In genomic region chr7:110685899-110686298, GRCh38 we compare ENCODE assay signal across 22 cellular contexts.
DNase-seq lines count a peak whose midpoint lies in the region; ATAC-seq and TF ChIP-seq lines count a peak whose summit lies in the region.
"Had no signal": no experiment of that assay in that cellular context is flagged by ENCODE, and none has a peak within 500 bp of the region (broad histone marks: within the 10 kb centered on the region; RNA-seq: fewer than 3 reads in every experiment).

No MANE protein-coding gene starts in this region.

- H4K12ac ChIP-seq in trophoblast cell (ENCODE audit: low read depth, low read length), result no peak overlapping the region

- H3K23ac ChIP-seq in IMR-90 (ENCODE audit: low read depth, low read length) (no peak overlapping the region), mesendoderm (ENCODE audit: low read length) (no peak overlapping the region), trophoblast cell (ENCODE audit: low read length) (no peak overlapping the region)

- no peaks in the 10 kb centered on the region for H3K79me2 ChIP-seq in mesendoderm (ENCODE audit: control insufficient read depth, insufficient read depth, low read length)
- H3K79me2 ChIP-seq in trophoblast cell (ENCODE audit: control insufficient read depth, insufficient read depth, low read length, poor library complexity), result no peaks in the 10 kb centered on the region

- no peak overlapping the region for H2BK12ac ChIP-seq in trophoblast cell (ENCODE audit: low read length)

- no peak overlapping the region for H2AK5ac ChIP-seq in IMR-90 (ENCODE audit: low read depth, low read length)
- H2AK5ac ChIP-seq in mesendoderm (ENCODE audit: low read length), result no peak overlapping the region
- no peak overlapping the region for H2AK5ac ChIP-seq in trophoblast cell (ENCODE audit: low read length)

- H2AK9ac ChIP-seq in IMR-90 (replicated peaks; ENCODE audit: low read depth, low read length, poor library complexity), result no peak overlapping the region

- no peaks in the 10 kb centered on the region for H3K9me3 ChIP-seq in IMR-90 (ENCODE audit: control insufficient read depth, insufficient read depth, low read length)
- no peaks in the 10 kb centered on the region for H3K9me3 ChIP-seq in trophoblast cell (ENCODE audit: insufficient read depth, low read depth, low read length)
- H3K9me3 ChIP-seq: BE2C, BLaER1 had no signal

- H3K56ac ChIP-seq in IMR-90 (ENCODE audit: extremely low read depth, insufficient read depth, low read length) (no peak overlapping the region), mesendoderm (ENCODE audit: low read length) (no peak overlapping the region)

- DNase-seq in EH (ENCODE audit: low read depth) (peak; percentile 11), IMR-90 (no peak), mesendoderm (peak; percentile 7), trophoblast cell (peak; percentile 3 to 71), SIG-M5 treated with dmso at 0.1 percent for 504 hours (lab: John Stamatoyannopoulos, UW; ENCODE audit: unreplicated experiment) (no peak), NCI-H1694 treated with DMSO at 0.1 percent for 48 hours (lab: John Stamatoyannopoulos, UW) (no peak)
- no peak for DNase-seq in activated CD4-positive, CD25-positive, alpha-beta regulatory T cell treated with anti-CD3 and anti-CD28 coated beads, Interleukin-2, amount 50 U/mL, for 72 hours
- DNase-seq: 8988T; ACHN; BE2C; C1 segment of cervical spinal cord; CD4-positive, alpha-beta memory T cell; CD4-positive, CD25-positive, alpha-beta regulatory T cell; CD8-positive, alpha-beta memory T cell; COR-L47; DMS 273 treated with DMSO at 0.1 percent for 48 hours; DMS153; DMS53; DMS79; DND-41; GF-D8 had no signal

- H4K8ac ChIP-seq in IMR-90 (ENCODE audit: low read depth in 2 of 2, low read length in 2 of 2), result no peak overlapping the region
- no peak overlapping the region for H4K8ac ChIP-seq in mesendoderm (ENCODE audit: low read depth, low read length)
- H4K8ac ChIP-seq in trophoblast cell (ENCODE audit: low read depth, low read length), result no peak overlapping the region

- H3K27ac ChIP-seq in IMR-90 (ENCODE audit: insufficient read depth, low read length) (no peak overlapping the region), mesendoderm (ENCODE audit: low read depth, low read length) (no peak overlapping the region), trophoblast cell (ENCODE audit: low read depth, low read length) (no peak overlapping the region)
- H3K27ac ChIP-seq: BLaER1 had no signal

- H4K5ac ChIP-seq in IMR-90 (ENCODE audit: low read depth, low read length), result no peak overlapping the region
- H4K5ac ChIP-seq in mesendoderm (ENCODE audit: low read length), result no peak overlapping the region

- no peak overlapping the region for H3K18ac ChIP-seq in IMR-90 (ENCODE audit: low read depth, low read length)
- no peak overlapping the region for H3K18ac ChIP-seq in mesendoderm (ENCODE audit: low read length)
- H3K18ac ChIP-seq in trophoblast cell (ENCODE audit: low read length), result no peak overlapping the region

- no peak overlapping the region for H2BK20ac ChIP-seq in IMR-90 (ENCODE audit: low read depth, low read length)

- H3K4me3 ChIP-seq in IMR-90 (ENCODE audit: insufficient read depth, low read depth, low read length) (no peak overlapping the region), mesendoderm (ENCODE audit: low read length) (no peak overlapping the region), trophoblast cell (ENCODE audit: low read depth, low read length) (no peak overlapping the region)
- H3K4me3 ChIP-seq: BLaER1 had no signal

- no peak overlapping the region for H3K14ac ChIP-seq in IMR-90 (replicated peaks; ENCODE audit: low read depth, low read length)
- H3K14ac ChIP-seq in trophoblast cell (ENCODE audit: low read length), result no peak overlapping the region

- in situ Hi-C loops in IMR-90 (cut with MboI; ENCODE audit: low sequenced_read_pairs), result no loop called here

- H2AFZ ChIP-seq in IMR-90 (replicated peaks; ENCODE audit: low read length, poor library complexity) (no peak overlapping the region), trophoblast cell (ENCODE audit: insufficient read depth, low read length, poor library complexity) (no peak overlapping the region)

- intact Hi-C loops in IMR-90 (cut with micrococcal nuclease), result no loop called here

- POLR2A ChIA-PET in IMR-90 (lab: Charles Lee; ENCODE audit: unreplicated experiment), result no interaction called here

- H3K36me3 ChIP-seq in IMR-90 (ENCODE audit: control insufficient read depth, insufficient read depth, low read length) (no peaks in the 10 kb centered on the region), mesendoderm (ENCODE audit: control insufficient read depth, insufficient read depth, low read length) (no peaks in the 10 kb centered on the region), trophoblast cell (ENCODE audit: control insufficient read depth in 1 of 2, insufficient read depth in 2 of 2, low read length in 2 of 2) (no peaks in the 10 kb centered on the region)
- H3K36me3 ChIP-seq: BE2C, BLaER1 had no signal

- H4K91ac ChIP-seq in IMR-90 (ENCODE audit: insufficient read depth, low read depth, low read length) (no peak overlapping the region), trophoblast cell (ENCODE audit: low read depth, low read length) (no peak overlapping the region)

- no peaks in the 10 kb centered on the region for H3K79me1 ChIP-seq in IMR-90 (ENCODE audit: low read depth in 1 of 2, low read length in 2 of 2)
- H3K79me1 ChIP-seq in mesendoderm (ENCODE audit: low read length), result no peaks in the 10 kb centered on the region
- no peaks in the 10 kb centered on the region for H3K79me1 ChIP-seq in trophoblast cell (ENCODE audit: low read length)

- no peak for TF ChIP-seq POLR2A in IMR-90 (IDR thresholded peaks at IDR 0.05; ENCODE audit: low read depth, low read length)

- no TSS peak for BruUV-seq in IMR-90 (replicated peaks; lab: Mats Ljungman, UMichigan)

- TF ChIP-seq RAD21 in IMR-90 (IDR thresholded peaks at IDR 0.05; ENCODE audit: low read length), result no peak

- CTCF ChIA-PET in IMR-90 (lab: Yijun Ruan, JAX), result no interaction called here

- no peaks in the 10 kb centered on the region for H3K4me1 ChIP-seq in IMR-90 (ENCODE audit: control insufficient read depth, insufficient read depth, low read length)
- no peaks in the 10 kb centered on the region for H3K4me1 ChIP-seq in mesendoderm (ENCODE audit: control insufficient read depth, low read depth, low read length)
- H3K4me1 ChIP-seq in trophoblast cell (ENCODE audit: control insufficient read depth in 1 of 2, insufficient read depth in 2 of 2, low read length in 2 of 2), result no peaks in the 10 kb centered on the region
- H3K4me1 ChIP-seq: BE2C, BLaER1 had no signal

- H3K27me3 ChIP-seq in IMR-90 (ENCODE audit: control insufficient read depth, insufficient read depth, low read length) (no peaks in the 10 kb centered on the region), mesendoderm (ENCODE audit: insufficient read depth, low read length, poor library complexity) (no peaks in the 10 kb centered on the region), trophoblast cell (ENCODE audit: insufficient read depth, low read length) (no peaks in the 10 kb centered on the region)
- H3K27me3 ChIP-seq: BE2C, BLaER1 had no signal

- TF ChIP-seq CTCF in IMR-90 (conservative IDR thresholded peaks at IDR 0.05; ENCODE audit: low read depth, low read length), result no peak

- H3K4me2 ChIP-seq in IMR-90 (ENCODE audit: low read depth, low read length), result no peak overlapping the region
- no peak overlapping the region for H3K4me2 ChIP-seq in mesendoderm (ENCODE audit: low read length)
- no peak overlapping the region for H3K4me2 ChIP-seq in trophoblast cell (ENCODE audit: low read length)
- H3K4me2 ChIP-seq: BLaER1 had no signal

- H2BK120ac ChIP-seq in IMR-90 (ENCODE audit: low read depth, low read length), result no peak overlapping the region
- H2BK120ac ChIP-seq in mesendoderm (ENCODE audit: low read depth, low read length), result no peak overlapping the region
- H2BK120ac ChIP-seq in trophoblast cell (ENCODE audit: insufficient read depth, low read length, poor library complexity), result no peak overlapping the region

- no peaks in the 10 kb centered on the region; the same call in 1 of the 2 replicates for H3K9me1 ChIP-seq in IMR-90 (ENCODE audit: insufficient read depth, low read length)

- no peak overlapping the region for H3K9ac ChIP-seq in IMR-90 (ENCODE audit: low read depth, low read length)
- no peak overlapping the region for H3K9ac ChIP-seq in mesendoderm (ENCODE audit: low read length)
- no peak overlapping the region for H3K9ac ChIP-seq in trophoblast cell (ENCODE audit: low read length)
- H3K9ac ChIP-seq: BLaER1 had no signal

- ATAC-seq in IMR-90 (ENCODE audit: low read depth), result 0 out of 2 replicates have a peak, but pooled peaks have one; percentile 27

- dilution Hi-C loops in IMR-90 (cut with HindIII; ENCODE audit: low sequenced_read_pairs, unreplicated experiment), result no loop called here

- no peak overlapping the region for H3K4ac ChIP-seq in IMR-90 (ENCODE audit: low read depth, low read length)
- no peak overlapping the region for H3K4ac ChIP-seq in mesendoderm (ENCODE audit: low read depth, low read length)
- no peak overlapping the region for H3K4ac ChIP-seq in trophoblast cell (ENCODE audit: low read depth, low read length)

- no peak overlapping the region for H2BK15ac ChIP-seq in IMR-90 (ENCODE audit: low read depth, low read length)
- H2BK15ac ChIP-seq in mesendoderm (replicated peaks; ENCODE audit: low read depth), result no peak overlapping the region

- H4K20me1 ChIP-seq in IMR-90 (ENCODE audit: insufficient read depth, low read length), result no peaks in the 10 kb centered on the region
- H4K20me1 ChIP-seq: BLaER1 had no signal

- H2BK5ac ChIP-seq in IMR-90 (ENCODE audit: low read depth, low read length, poor library complexity, severe bottlenecking), result no peak overlapping the region
- no peak overlapping the region for H2BK5ac ChIP-seq in mesendoderm (ENCODE audit: low read length)
- no peak overlapping the region for H2BK5ac ChIP-seq in trophoblast cell (ENCODE audit: low read depth, low read length, poor library complexity)

TF ChIP-seq in IMR-90, 13 proteins besides CTCF, POLR2A, EP300 and RAD21 (continues in another document):
- TF ChIP-seq ELK1 (IDR thresholded peaks at IDR 0.05; ENCODE audit: borderline replicate concordance, low read depth, low read length), result no peak
- TF ChIP-seq MAFK (IDR thresholded peaks at IDR 0.05; ENCODE audit: low read depth, low read length), result no peak
- TF ChIP-seq RCOR1 (IDR thresholded peaks at IDR 0.05; ENCODE audit: insufficient replicate concordance, low read length), result no peak
- TF ChIP-seq NFE2L2 (IDR thresholded peaks at IDR 0.05; ENCODE audit: low read depth, low read length), result no peak
- no peak for TF ChIP-seq BHLHE40 (IDR thresholded peaks at IDR 0.05; ENCODE audit: low read depth, low read length)
- no peak for TF ChIP-seq RFX5 (IDR thresholded peaks at IDR 0.05; ENCODE audit: low read depth, low read length)

Comparison
In these comparisons a context has a peak if more than half of its experiments do, and no peak if none do; other contexts are left out.
1. DNase-seq: peak in EH (single experiment), mesendoderm (single experiment) and trophoblast cell (2 of 2); none in IMR-90 (single experiment), SIG-M5 treated with dmso at 0.1 percent for 504 hours (single experiment), NCI-H1694 treated with DMSO at 0.1 percent for 48 hours (single experiment) and activated CD4-positive, CD25-positive, alpha-beta regulatory T cell treated with anti-CD3 and anti-CD28 coated beads, Interleukin-2, amount 50 U/mL, for 72 hours (single experiment).